Comparison of ENCODE assay signal across 19 cellular contexts in genomic region chr15:29672923-29673809, GRCh38.
DNase-seq lines count a peak whose midpoint lies in the region; ATAC-seq, FAIRE-seq and TF ChIP-seq lines count a peak whose summit lies in the region.
"Had no signal": no experiment of that assay in that cellular context is flagged by ENCODE, and none has a peak within 500 bp of the region (broad histone marks: within the 10 kb centered on the region; RNA-seq: fewer than 3 reads in every experiment).

No MANE protein-coding gene starts in this region.

- H3K9me3 ChIP-seq in body of pancreas (no peaks in the 10 kb centered on the region), mesenchymal stem cell (ENCODE audit: control insufficient read depth, low read length) (no peaks in the 10 kb centered on the region), gastrocnemius medialis (no peaks in the 10 kb centered on the region)
- H3K9me3 ChIP-seq: thoracic aorta had no signal

- no peak overlapping the region for H2AFZ ChIP-seq in mesenchymal stem cell (ENCODE audit: low read depth, low read length)

- H3K23ac ChIP-seq in mesenchymal stem cell (ENCODE audit: low read length in 2 of 2) = no peak overlapping the region

- no peak overlapping the region for H3K4me2 ChIP-seq in mesenchymal stem cell (ENCODE audit: low read length, poor library complexity, severe bottlenecking)

- no peak overlapping the region for H4K8ac ChIP-seq in mesenchymal stem cell (ENCODE audit: low read length)

- no peak overlapping the region for H2BK5ac ChIP-seq in mesenchymal stem cell (ENCODE audit: low read depth, low read length, poor library complexity, severe bottlenecking)

- H3K27me3 ChIP-seq in body of pancreas (no peaks in the 10 kb centered on the region), mesenchymal stem cell (ENCODE audit: control insufficient read depth in 1 of 2, insufficient read depth in 1 of 2, low read length in 2 of 2) (peaks cover 6 to 8% of the 10 kb centered on the region in 2 experiments), gastrocnemius medialis (peaks cover 4 to 37% (median 11%) of the 10 kb centered on the region in 3 donors)
- H3K27me3 ChIP-seq: foreskin keratinocyte had no signal

- no peak overlapping the region for H2BK12ac ChIP-seq in mesenchymal stem cell (ENCODE audit: low read length in 2 of 2)

- no peaks in the 10 kb centered on the region for H3K36me3 ChIP-seq in body of pancreas (replicated peaks in 1 of 2; ENCODE audit: insufficient read depth in 1 of 2, low read depth in 2 of 2)
- H3K36me3 ChIP-seq in mesenchymal stem cell (ENCODE audit: control insufficient read depth in 1 of 2, insufficient read depth in 2 of 2, low read depth in 1 of 2, low read length in 2 of 2) = peaks cover 0 to 3% of the 10 kb centered on the region in 2 experiments
- no peaks in the 10 kb centered on the region for H3K36me3 ChIP-seq in gastrocnemius medialis
- H3K36me3 ChIP-seq: thoracic aorta had no signal

- no peak for ATAC-seq in body of pancreas
- ATAC-seq in gastrocnemius medialis = no peak
- no peak for ATAC-seq in HG02678 (IDR thresholded peaks at IDR 0.05; ENCODE audit: unreplicated experiment)
- ATAC-seq: activated naive CD8-positive, alpha-beta T cell treated with anti-CD3 and anti-CD28 coated beads, Interleukin-2, amount 50 U/mL, for 24 hours; foreskin keratinocyte; stimulated activated effector memory CD8-positive, alpha-beta T cell treated with anti-CD3 and anti-CD28 coated beads, Interleukin-12 subunit alpha, Interleukin-12 subunit beta, amount 100 ng/mL, for 72 hours had no signal

- peaks cover 52% of the 10 kb centered on the region for H3K4me1 ChIP-seq in body of pancreas
- peaks cover 43% of the 10 kb centered on the region for H3K4me1 ChIP-seq in mesenchymal stem cell (ENCODE audit: control insufficient read depth, insufficient read depth, low read depth, low read length)
- peaks cover 0 to 3% of the 10 kb centered on the region in 2 donors for H3K4me1 ChIP-seq in gastrocnemius medialis

- H3K4ac ChIP-seq in mesenchymal stem cell (ENCODE audit: low read depth in 1 of 2, low read length in 2 of 2) = no peak overlapping the region

- H3K27ac ChIP-seq in body of pancreas = peak overlapping the region; percentile 9 to 94 (median 84)
- H3K27ac ChIP-seq in mesenchymal stem cell (ENCODE audit: low read length, poor library complexity, severe bottlenecking) = no peak overlapping the region
- no peak overlapping the region for H3K27ac ChIP-seq in gastrocnemius medialis
- H3K27ac ChIP-seq: foreskin keratinocyte, thoracic aorta had no signal

- H3K4me3 ChIP-seq in body of pancreas (no peak overlapping the region), mesenchymal stem cell (ENCODE audit: insufficient read depth in 1 of 2, low read depth in 1 of 2, low read length in 2 of 2) (no peak overlapping the region), gastrocnemius medialis (no peak overlapping the region)
- H3K4me3 ChIP-seq: thoracic aorta had no signal

- in situ Hi-C loops in gastrocnemius medialis (cut with MboI; ENCODE audit: low sequenced_read_pairs in 4 of 4) = no loop called here

- peak overlapping the region; percentile 65 for H2AK5ac ChIP-seq in mesenchymal stem cell (ENCODE audit: low read length, severe bottlenecking)

- no peak overlapping the region for H3K9ac ChIP-seq in mesenchymal stem cell (ENCODE audit: low read length)

- WGBS in body of pancreas, 2 donors = 79 to 89% methylated on average over 11 of the region's 11 CpGs
- 89% methylated on average over 9 of the region's 11 CpGs for WGBS in mesenchymal stem cell

- intact Hi-C loops in body of pancreas (cut with DNase I) = no loop called here
- intact Hi-C loops in gastrocnemius medialis (cut with DNase I; ENCODE audit: low total_unique reads) = no loop called here

- H4K91ac ChIP-seq in mesenchymal stem cell (ENCODE audit: low read length) = no peak overlapping the region

- TF ChIP-seq CTCF in body of pancreas (IDR thresholded peaks at IDR 0.05) (no peak), gastrocnemius medialis (IDR thresholded peaks at IDR 0.05 in 4 of 5, conservative IDR thresholded peaks at IDR 0.05 in 1 of 5) (no peak)

- no peak overlapping the region for H3K18ac ChIP-seq in mesenchymal stem cell (ENCODE audit: low read depth in 1 of 2, low read length in 2 of 2)

- no peaks in the 10 kb centered on the region for H3K79me1 ChIP-seq in mesenchymal stem cell (replicated peaks; ENCODE audit: low read length, poor library complexity, severe bottlenecking)

- no peak overlapping the region for H3K14ac ChIP-seq in mesenchymal stem cell (ENCODE audit: low read length in 2 of 2)

- no peak overlapping the region for H2BK120ac ChIP-seq in mesenchymal stem cell (ENCODE audit: low read depth, low read length)

- no peak for FAIRE-seq in GM12891 (lab: Jason Lieb, UNC)
- FAIRE-seq: D721Med, kidney had no signal

- no peak overlapping the region for H2BK15ac ChIP-seq in mesenchymal stem cell (ENCODE audit: low read depth, poor library complexity, severe bottlenecking)

- DNase-seq in CMK (ENCODE audit: low read depth) (peak; percentile 11), NCI-H226 (peak; percentile 54), body of pancreas (no peak), mesenchymal stem cell (no peak), gastrocnemius medialis (no peak), HuH-7.5 (ENCODE audit: low spot score) (no peak), GM12891 (ENCODE audit: insufficient read length, low spot score) (no peak)
- DNase-seq: activated CD4-positive, alpha-beta T cell treated with anti-CD3 and anti-CD28 coated beads for 48 hours; activated effector memory CD4-positive, alpha-beta T cell treated with anti-CD3 and anti-CD28 coated beads, Interleukin-2, amount 50 U/mL, for 16 hours; activated naive CD8-positive, alpha-beta T cell treated with anti-CD3 and anti-CD28 coated beads, Interleukin-2, amount 50 U/mL, for 24 hours; C1 segment of cervical spinal cord; foreskin keratinocyte; kidney; NCI-H1694 treated with DMSO at 0.1 percent for 48 hours; NCI-H345 had no signal

- TF ChIP-seq POLR2A in body of pancreas (IDR thresholded peaks at IDR 0.05) (no peak), gastrocnemius medialis (IDR thresholded peaks at IDR 0.05) (no peak), GM12891 (IDR thresholded peaks at IDR 0.05; ENCODE audit: low read depth, low read length) (no peak)

TF ChIP-seq in GM12891, 5 proteins besides CTCF, POLR2A, EP300 and RAD21:
- TF ChIP-seq POU2F2 (IDR thresholded peaks at IDR 0.05; ENCODE audit: low read depth, low read length) (no peak), PAX5 (IDR thresholded peaks at IDR 0.05; ENCODE audit: insufficient read depth, low read length, severe bottlenecking) (no peak), POLR2AphosphoS5 (IDR thresholded peaks at IDR 0.05; ENCODE audit: low read depth, low read length) (no peak), SPI1 (IDR thresholded peaks at IDR 0.05; ENCODE audit: low read depth, low read length) (no peak), TAF1 (IDR thresholded peaks at IDR 0.05; ENCODE audit: low read depth, low read length) (no peak)

Comparison
In these comparisons a context has a peak if more than half of its experiments do, and no peak if none do; other contexts are left out.
1. DNase-seq: peak in CMK (single experiment) and NCI-H226 (single experiment); none in body of pancreas (0 of 4), mesenchymal stem cell (single experiment), gastrocnemius medialis (0 of 2), HuH-7.5 (single experiment) and GM12891 (single experiment).
2. H3K27ac ChIP-seq: peak in body of pancreas (4 of 4); none in mesenchymal stem cell (single experiment) and gastrocnemius medialis (0 of 4).